18 cellular contexts compared by ENCODE assay signal in the genomic region with DNA sequence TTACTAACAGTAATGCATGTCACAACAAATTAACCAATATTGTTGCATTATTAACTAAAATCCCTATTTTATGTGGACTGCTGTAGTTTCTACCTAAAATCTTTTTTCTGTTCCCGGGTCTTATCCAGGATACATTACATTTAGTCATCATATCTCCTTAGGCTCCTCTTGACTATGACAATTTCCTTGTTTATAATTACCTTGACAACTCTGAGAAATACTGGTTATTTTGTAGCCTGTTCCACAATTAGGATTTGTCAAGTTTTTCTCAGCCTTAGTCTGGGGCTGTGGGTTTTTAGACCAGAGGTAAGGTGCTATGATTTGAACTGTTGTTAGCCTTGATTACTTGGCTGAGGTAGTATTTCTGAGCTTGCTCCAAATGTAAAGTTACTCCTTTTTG. TPM values are rescaled to one million over a fixed set of nuclear protein-coding genes. Genes with fewer than 3 reads are reported as not detected.
DNase-seq lines count a peak whose midpoint lies in the region; ATAC-seq, FAIRE-seq and TF ChIP-seq lines count a peak whose summit lies in the region.
"Had no signal": no experiment of that assay in that cellular context is flagged by ENCODE, and none has a peak within 500 bp of the region (broad histone marks: within the 10 kb centered on the region; RNA-seq: fewer than 3 reads in every experiment).

No MANE protein-coding gene starts in this region.

- peaks cover 93% of the 10 kb centered on the region for H3K79me2 ChIP-seq in HepG2 (ENCODE audit: insufficient read depth, low read length)

- DNase-seq in HepG2 (ENCODE audit: low spot score), result no peak
- no peak for DNase-seq in right lobe of liver
- DNase-seq in NB4 (ENCODE audit: low read depth), result no peak
- DNase-seq in bronchial epithelial cell (ENCODE audit: low read depth), result peak; percentile 24
- no peak for DNase-seq in dedifferentiated amniotic fluid mesenchymal stem cell (ENCODE audit: extremely low spot score)
- DNase-seq in NCI-H1417 treated with DMSO at 0.1 percent for 48 hours (lab: John Stamatoyannopoulos, UW), result no peak
- no peak for DNase-seq in frontal cortex (ENCODE audit: low spot score in 2 of 2)
- no peak for DNase-seq in adrenal gland
- DNase-seq: activated CD8-positive, alpha-beta memory T cell treated with anti-CD3 and anti-CD28 coated beads, Interleukin-2, amount 50 U/mL, for 4 hours; activated naive CD8-positive, alpha-beta T cell treated with anti-CD3 and anti-CD28 coated beads for 36 hours; NCI-H1436; NCI-H446 treated with DMSO at 0.1 percent for 48 hours; OCI-M1; stimulated activated CD4-positive, alpha-beta T cell treated with anti-CD3 and anti-CD28 coated beads, Interleukin-4, amount 100 ng/mL, for 24 hours; SW 1271; transverse colon had no signal

- no peak for TF ChIP-seq EP300 in HepG2 (IDR thresholded peaks at IDR 0.05; ENCODE audit: low read depth in 2 of 2, low read length in 2 of 2)
- no peak for TF ChIP-seq EP300 in HepG2 (CRISPR knock-in tag; IDR thresholded peaks at IDR 0.05; ENCODE audit: borderline replicate concordance)

- intact Hi-C loops in HepG2 (cut with micrococcal nuclease; ENCODE audit: unreplicated experiment), result no loop called here
- intact Hi-C loops in right lobe of liver (cut with DNase I), result no loop called here
- intact Hi-C loops in adrenal gland (cut with DNase I), result no loop called here

- peak overlapping the region in 1 of 3 experiments; percentile 74; a peak in 2 of 6 replicates for H3K4me3 ChIP-seq in HepG2 (replicated peaks in 1 of 3; ENCODE audit: insufficient read depth in 1 of 3, low read depth in 2 of 3, low read length in 3 of 3)
- H3K4me3 ChIP-seq in right lobe of liver, result no peak overlapping the region
- H3K4me3 ChIP-seq in NB4 (ENCODE audit: low read depth, low read length), result peak overlapping the region; percentile 87
- no peak overlapping the region for H3K4me3 ChIP-seq in bronchial epithelial cell (ENCODE audit: low read depth, low read length)
- H3K4me3 ChIP-seq in adrenal gland, result no peak overlapping the region
- H3K4me3 ChIP-seq: transverse colon had no signal

- no peak for TF ChIP-seq POLR2A in HepG2 (IDR thresholded peaks at IDR 0.05; ENCODE audit: insufficient read depth in 1 of 2, low read depth in 2 of 2, low read length in 2 of 2)
- TF ChIP-seq POLR2A in right lobe of liver (IDR thresholded peaks at IDR 0.05), result no peak
- TF ChIP-seq POLR2A in NB4 (IDR thresholded peaks at IDR 0.05; ENCODE audit: extremely low read depth, insufficient read length), result no peak
- no peak for TF ChIP-seq POLR2A in adrenal gland (IDR thresholded peaks at IDR 0.05)

- in situ Hi-C loops in HepG2 (cut with HindIII; ENCODE audit: extremely low pct_ligation_motif_present, low pct_unique_long_range_greater_than_20kb), result loop anchor here (25.0 kb wide), 1 partner anchor 692 kb away; no protein-coding TSS in a partner anchor

- no peak overlapping the region for H2AFZ ChIP-seq in HepG2 (ENCODE audit: low read length)

- no peak for TF ChIP-seq CTCF in HepG2 (CRISPR knock-in tag; IDR thresholded peaks at IDR 0.05)
- no peak for TF ChIP-seq CTCF in right lobe of liver (IDR thresholded peaks at IDR 0.05)
- TF ChIP-seq CTCF in NB4 (IDR thresholded peaks at IDR 0.05; ENCODE audit: low read depth, low read length), result no peak
- TF ChIP-seq CTCF in bronchial epithelial cell (IDR thresholded peaks at IDR 0.05; ENCODE audit: insufficient read depth, low read length, severe bottlenecking), result no peak
- no peak for TF ChIP-seq CTCF in adrenal gland (IDR thresholded peaks at IDR 0.05)

- no peak for TF ChIP-seq RAD21 in HepG2 (CRISPR knock-in tag; IDR thresholded peaks at IDR 0.05)

- POLR2A ChIA-PET in HepG2 (lab: Yijun Ruan, JAX), result no interaction called here

- CTCF ChIA-PET in HepG2 (lab: Yijun Ruan, JAX; ENCODE audit: low intra/inter-chr PET ratio, low total read pairs), result no interaction called here

- H3K27me3 ChIP-seq in HepG2 (ENCODE audit: control insufficient read depth in 1 of 2, insufficient read depth in 2 of 2, low read length in 2 of 2), result no peaks in the 10 kb centered on the region; a peak in 1 of 5 replicates
- H3K27me3 ChIP-seq in right lobe of liver, result no peaks in the 10 kb centered on the region
- H3K27me3 ChIP-seq in bronchial epithelial cell (ENCODE audit: control insufficient read depth, insufficient read depth, low read length), result no peaks in the 10 kb centered on the region
- H3K27me3 ChIP-seq in adrenal gland, result no peaks in the 10 kb centered on the region
- H3K27me3 ChIP-seq: transverse colon had no signal

- 96% methylated on average over 1 of the region's 1 CpG for WGBS in HepG2 (ENCODE audit: low lambda C conversion rate)
- 89% methylated on average over 1 of the region's 1 CpG for WGBS in right lobe of liver (ENCODE audit: insufficient coverage, low coverage, low lambda C conversion rate, missing lambda C conversion rate)
- WGBS in adrenal gland, 4 donors, result 88 to 94% (median 94%) methylated on average over 1 of the region's 1 CpG

- no peak overlapping the region for H3K27ac ChIP-seq in HepG2 (ENCODE audit: extremely low read length, insufficient read depth, low read length)
- no peak overlapping the region for H3K27ac ChIP-seq in right lobe of liver
- H3K27ac ChIP-seq in adrenal gland, result no peak overlapping the region
- H3K27ac ChIP-seq: transverse colon, VCaP had no signal

- no peak for ATAC-seq in HepG2
- no peak for ATAC-seq in right lobe of liver

- FAIRE-seq in HepG2 (lab: Jason Lieb, UNC) (no peak), bronchial epithelial cell (lab: Jason Lieb, UNC) (no peak), frontal cortex (lab: Jason Lieb, UNC) (no peak)
- FAIRE-seq: GM18507 had no signal

- peaks cover 67% of the 10 kb centered on the region for H3K4me1 ChIP-seq in HepG2 (ENCODE audit: insufficient read depth, low read length)
- peaks cover 0 to 25% (median 4%) of the 10 kb centered on the region in 4 donors for H3K4me1 ChIP-seq in right lobe of liver
- peaks cover 12 to 17% of the 10 kb centered on the region in 2 donors for H3K4me1 ChIP-seq in adrenal gland (replicated peaks in 1 of 2)

- peaks cover 9 to 38% of the 10 kb centered on the region in 2 experiments for H3K36me3 ChIP-seq in HepG2 (replicated peaks in 1 of 2; ENCODE audit: control insufficient read depth in 1 of 2, insufficient read depth in 2 of 2, low read length in 2 of 2)
- H3K36me3 ChIP-seq in right lobe of liver, result no peaks in the 10 kb centered on the region
- no peaks in the 10 kb centered on the region for H3K36me3 ChIP-seq in bronchial epithelial cell (ENCODE audit: control insufficient read depth, insufficient read depth, low read length)
- peaks cover 0 to 6% of the 10 kb centered on the region in 2 donors for H3K36me3 ChIP-seq in adrenal gland (replicated peaks in 1 of 2)
- H3K36me3 ChIP-seq: transverse colon had no signal

- H4K20me1 ChIP-seq in HepG2 (ENCODE audit: insufficient read depth, low read length), result peaks cover 40% of the 10 kb centered on the region

- no TSS peak for BruUV-seq in HepG2 (replicated peaks; lab: Mats Ljungman, UMichigan)

- H3K9me3 ChIP-seq in HepG2 (ENCODE audit: low read length) (no peaks in the 10 kb centered on the region), right lobe of liver (no peaks in the 10 kb centered on the region), adrenal gland (replicated peaks in 1 of 3) (no peaks in the 10 kb centered on the region)
- H3K9me3 ChIP-seq: transverse colon had no signal

- H3K4me2 ChIP-seq in HepG2 (ENCODE audit: low read depth, low read length), result 0 out of 2 replicates have a peak overlapping the region, but pooled peaks have one; percentile 19

- no peak overlapping the region for H3K9ac ChIP-seq in HepG2 (ENCODE audit: insufficient read depth, low read depth, low read length)

RNA-seq across cellular contexts. Expression of a gene that starts 3.7 kb away (rescaled TPM):
- 41.5 and 53.4 TPM in 2 replicates for total RNA-seq in HepG2 (2016; rRNA removed; fragmentation: Illumina TruSeq; extraction: Trizol)
- 12.2 and 13.1 TPM in 2 replicates for total RNA-seq in HepG2 (2016; cell fraction: cytosol; rRNA removed; fragmentation: Illumina TruSeq; extraction: Trizol; ENCODE audit: low read depth)
- 41.0 and 52.6 TPM in 2 replicates for total RNA-seq in HepG2 (2016; cell fraction: insoluble cytoplasmic fraction; rRNA removed; fragmentation: Illumina TruSeq; extraction: Trizol)
- total RNA-seq in HepG2 (2016; cell fraction: membrane; rRNA removed; fragmentation: Illumina TruSeq; extraction: Trizol), result 26.8 and 32.5 TPM in 2 replicates
- 33.7 and 33.8 TPM in 2 replicates for total RNA-seq in HepG2 (2016; cell fraction: nucleus; rRNA removed; fragmentation: Illumina TruSeq; extraction: Trizol)
- polyA plus RNA-seq in HepG2 (2011; rRNA removed), result 9.5 and 15.8 TPM in 2 replicates
- 7.8 and 8.3 TPM in 2 replicates for polyA plus RNA-seq in HepG2 (2011; cell fraction: cytosol; rRNA removed)
- polyA plus RNA-seq in HepG2 (2011; cell fraction: nucleus; rRNA removed), result 8.9 and 9.3 TPM in 2 replicates
- polyA plus RNA-seq in HepG2 (2012), result 9.9 and 16.2 TPM in 2 replicates
- polyA plus RNA-seq in HepG2 (2016; cell fraction: cytosol; fragmentation: Illumina TruSeq; extraction: Trizol; ENCODE audit: low read depth), result 2.0 and 2.6 TPM in 2 replicates
- 50.6 and 54.8 TPM in 2 replicates for polyA plus RNA-seq in HepG2 (2016; cell fraction: insoluble cytoplasmic fraction; fragmentation: Illumina TruSeq; extraction: Trizol; ENCODE audit: low read depth)
- 6.0 and 7.7 TPM in 2 replicates for polyA plus RNA-seq in HepG2 (2016; cell fraction: membrane; fragmentation: Illumina TruSeq; extraction: Trizol; ENCODE audit: low read depth)
- 51.9 and 52.2 TPM in 2 replicates for polyA plus RNA-seq in HepG2 (2016; cell fraction: nucleus; fragmentation: Illumina TruSeq; extraction: Trizol; ENCODE audit: insufficient read depth, low read depth)
- 2.0 and 4.4 TPM in 2 replicates for polyA minus RNA-seq in HepG2 (2011; rRNA and poly(A)+ RNA removed; ENCODE audit: low replicate concordance)
- polyA minus RNA-seq in HepG2 (2011; cell fraction: cytosol; rRNA and poly(A)+ RNA removed), result 7.6 and 9.1 TPM in 2 replicates
- 24.9 and 29.1 TPM in 2 replicates for polyA minus RNA-seq in HepG2 (2011; cell fraction: nucleus; rRNA and poly(A)+ RNA removed)
- total RNA-seq in right lobe of liver, result 1 to 10 TPM in 5 of 6 experiments, under 1 TPM in 1; 0.97 to 3.0 (median 2.5) TPM
- 1.4 and 1.8 TPM in 2 replicates for total RNA-seq in bronchial epithelial cell
- 8.6 TPM for total RNA-seq in frontal cortex
- total RNA-seq in adrenal gland, result 10 to 100 TPM in 1 of 8 donors, 1 to 10 TPM in 7; 1.9 to 19.2 (median 4.3) TPM
- polyA plus RNA-seq in adrenal gland, result 1 to 10 TPM; 1.2 to 5.3 (median 1.4) TPM

RNA-seq across cellular contexts. Expression of a gene that starts 23.4 kb away (rescaled TPM):
- total RNA-seq in HepG2 (2016; rRNA removed; fragmentation: Illumina TruSeq; extraction: Trizol) (28.7 and 32.4 TPM in 2 replicates), right lobe of liver (10 to 100 TPM in 3 of 6 experiments, 1 to 10 TPM in 3; 6.1 to 16.8 (median 9.7) TPM), bronchial epithelial cell (9.7 and 11.3 TPM in 2 replicates), frontal cortex (13.0 TPM), adrenal gland (10 to 100 TPM in 7 of 8 donors, 1 to 10 TPM in 1; 9.8 to 27.3 (median 18.0) TPM)
- total RNA-seq in HepG2 (2016; cell fraction: cytosol; rRNA removed; fragmentation: Illumina TruSeq; extraction: Trizol; ENCODE audit: low read depth), result 25.5 and 28.3 TPM in 2 replicates
- total RNA-seq in HepG2 (2016; cell fraction: insoluble cytoplasmic fraction; rRNA removed; fragmentation: Illumina TruSeq; extraction: Trizol), result 29.1 and 32.6 TPM in 2 replicates
- total RNA-seq in HepG2 (2016; cell fraction: membrane; rRNA removed; fragmentation: Illumina TruSeq; extraction: Trizol), result 49.7 and 58.0 TPM in 2 replicates
- 25.8 and 29.5 TPM in 2 replicates for total RNA-seq in HepG2 (2016; cell fraction: nucleus; rRNA removed; fragmentation: Illumina TruSeq; extraction: Trizol)
- polyA plus RNA-seq in HepG2 (2011; rRNA removed) (15.5 and 17.6 TPM in 2 replicates), adrenal gland (10 to 100 TPM in 1 of 3 donors, 1 to 10 TPM in 2; 9.0 to 33.7 (median 9.5) TPM)
- polyA plus RNA-seq in HepG2 (2011; cell fraction: cytosol; rRNA removed), result 6.5 and 9.8 TPM in 2 replicates
- polyA plus RNA-seq in HepG2 (2011; cell fraction: nucleus; rRNA removed), result 10.9 and 13.2 TPM in 2 replicates
- 17.1 and 18.1 TPM in 2 replicates for polyA plus RNA-seq in HepG2 (2012)
- polyA plus RNA-seq in HepG2 (2016; cell fraction: cytosol; fragmentation: Illumina TruSeq; extraction: Trizol; ENCODE audit: low read depth), result 40.7 and 44.7 TPM in 2 replicates
- polyA plus RNA-seq in HepG2 (2016; cell fraction: insoluble cytoplasmic fraction; fragmentation: Illumina TruSeq; extraction: Trizol; ENCODE audit: low read depth), result 34.0 and 37.3 TPM in 2 replicates
- polyA plus RNA-seq in HepG2 (2016; cell fraction: membrane; fragmentation: Illumina TruSeq; extraction: Trizol; ENCODE audit: low read depth), result 52.3 and 64.3 TPM in 2 replicates
- polyA plus RNA-seq in HepG2 (2016; cell fraction: nucleus; fragmentation: Illumina TruSeq; extraction: Trizol; ENCODE audit: insufficient read depth, low read depth), result 26.9 and 27.4 TPM in 2 replicates
- 7.1 and 8.9 TPM in 2 replicates for polyA minus RNA-seq in HepG2 (2011; rRNA and poly(A)+ RNA removed; ENCODE audit: low replicate concordance)
- 9.5 and 9.7 TPM in 2 replicates for polyA minus RNA-seq in HepG2 (2011; cell fraction: cytosol; rRNA and poly(A)+ RNA removed)
- 72.9 and 92.7 TPM in 2 replicates for polyA minus RNA-seq in HepG2 (2011; cell fraction: nucleus; rRNA and poly(A)+ RNA removed)
